In the genomic region with DNA sequence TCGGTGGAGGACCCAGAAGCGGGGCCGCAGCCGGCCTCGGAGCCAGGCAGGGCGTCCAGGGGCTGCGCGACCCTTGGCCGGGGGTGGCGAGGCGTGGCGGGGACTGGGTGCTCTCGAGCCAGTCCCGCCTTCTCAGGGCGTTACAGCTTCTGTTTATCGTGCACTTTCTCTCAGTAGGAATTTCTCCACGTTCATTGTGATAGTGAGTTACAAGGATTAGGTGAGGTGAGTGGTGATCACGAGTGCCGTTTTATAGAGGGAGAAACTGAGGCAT, we compare ENCODE assay signal across 8 cellular contexts. TPM values are rescaled to one million over a fixed set of nuclear protein-coding genes. Genes with fewer than 3 reads are reported as not detected.
DNase-seq lines count a peak whose midpoint lies in the region; ATAC-seq and TF ChIP-seq lines count a peak whose summit lies in the region.

No MANE protein-coding gene starts in this region.

- H3K4me3 ChIP-seq in GM23248 (peak overlapping the region; percentile 97), SK-N-SH (ENCODE audit: low read depth in 2 of 2, low read length in 1 of 2) (peak overlapping the region; percentile 94 to 99), fibroblast of villous mesenchyme (ENCODE audit: low read depth, low read length) (peak overlapping the region; percentile 98), gastrocnemius medialis (peak overlapping the region; percentile 87 to 100 (median 92))

- TF ChIP-seq POLR2A in gastrocnemius medialis (IDR thresholded peaks at IDR 0.05), result no peak

- POLR2A ChIA-PET in SK-N-SH (lab: Yijun Ruan, JAX), result interaction anchor here (1.1 to 1.6 kb wide), 2 partner anchors 10 to 13 kb away, joined by 7 to 18 read pairs; a partner anchor contains a TSS

- WGBS in GM23248 (ENCODE audit: low coverage in 1 of 2, low lambda C conversion rate in 2 of 2, missing lambda C conversion rate in 2 of 2), 2 experiments, result 1 to 3% methylated on average over 16 to 19 of the region's 19 CpGs
- 2% methylated on average over 9 of the region's 19 CpGs for WGBS in SK-N-SH (ENCODE audit: low lambda C conversion rate)

- intact Hi-C loops in gastrocnemius medialis (cut with DNase I; ENCODE audit: low total_unique reads), result loop anchor here (10.0 kb wide), 1 partner anchor 363 kb away; no protein-coding TSS in a partner anchor

- DNase-seq in GM23248 (peak; percentile 42), SK-N-SH (no peak), fibroblast of villous mesenchyme (ENCODE audit: low read depth) (no peak), gastrocnemius medialis (no peak), GOT3 (lab: John Stamatoyannopoulos, UW) (no peak), COLO829 (ENCODE audit: low spot score) (no peak)
- no peak for DNase-seq in stimulated activated CD4-positive, alpha-beta T cell treated with anti-CD3 and anti-CD28 coated beads, Interleukin-4, amount 100 ng/mL, for 24 hours

- H3K9me2 ChIP-seq in GM23248 (ENCODE audit: insufficient read depth) (no peaks in the 10 kb centered on the region), SK-N-SH (no peaks in the 10 kb centered on the region)

- CTCF ChIA-PET in SK-N-SH (lab: Yijun Ruan, JAX), result interaction anchor here (1.0 to 1.4 kb wide), 2 partner anchors 13 to 157 kb away, joined by 3 to 8 read pairs; a partner anchor contains a TSS

- H3K9ac ChIP-seq in GM23248 (peak overlapping the region; percentile 91), SK-N-SH (peak overlapping the region; percentile 93)

- H3K36me3 ChIP-seq in GM23248 (ENCODE audit: low read depth) (no peaks in the 10 kb centered on the region), SK-N-SH (replicated peaks in 1 of 2; ENCODE audit: control insufficient read depth in 1 of 2, insufficient read depth in 2 of 2, low read length in 1 of 2) (peaks cover 0 to 30% of the 10 kb centered on the region in 2 experiments), gastrocnemius medialis (peaks cover 0 to 5% of the 10 kb centered on the region in 2 donors)

- H4K20me1 ChIP-seq in GM23248 (ENCODE audit: insufficient read depth), result no peaks in the 10 kb centered on the region
- peaks cover 39% of the 10 kb centered on the region for H4K20me1 ChIP-seq in SK-N-SH (ENCODE audit: insufficient read depth)

- no peaks in the 10 kb centered on the region for H3K27me3 ChIP-seq in GM23248 (replicated peaks; ENCODE audit: insufficient read depth)
- H3K27me3 ChIP-seq in SK-N-SH (ENCODE audit: insufficient read depth), result no peaks in the 10 kb centered on the region
- no peaks in the 10 kb centered on the region for H3K27me3 ChIP-seq in gastrocnemius medialis

- H3F3A ChIP-seq in GM23248 (ENCODE audit: insufficient read depth) (peaks cover 31% of the 10 kb centered on the region), SK-N-SH (replicated peaks; ENCODE audit: insufficient read depth) (peaks cover 16% of the 10 kb centered on the region)

- H3K4me1 ChIP-seq in GM23248 (ENCODE audit: insufficient read depth) (peaks cover 35% of the 10 kb centered on the region), SK-N-SH (ENCODE audit: control insufficient read depth in 1 of 2, insufficient read depth in 2 of 2, low read depth in 1 of 2, low read length in 1 of 2) (peaks cover 13 to 17% of the 10 kb centered on the region in 2 experiments; a peak in 3 of 4 replicates), gastrocnemius medialis (peaks cover 20 to 27% of the 10 kb centered on the region in 2 donors)

- H3K79me2 ChIP-seq in GM23248 (ENCODE audit: insufficient read depth) (peaks cover 53% of the 10 kb centered on the region), SK-N-SH (ENCODE audit: insufficient read depth) (peaks cover 52% of the 10 kb centered on the region)

- H3K9me3 ChIP-seq in GM23248 (ENCODE audit: low read depth) (no peaks in the 10 kb centered on the region), SK-N-SH (no peaks in the 10 kb centered on the region), gastrocnemius medialis (no peaks in the 10 kb centered on the region)

- TF ChIP-seq EP300 in SK-N-SH (IDR thresholded peaks at IDR 0.05; ENCODE audit: borderline replicate concordance in 1 of 2, low read depth in 1 of 2, low read length in 1 of 2), result no peak

- TF ChIP-seq CTCF in SK-N-SH (IDR thresholded peaks at IDR 0.05) (no peak), fibroblast of villous mesenchyme (IDR thresholded peaks at IDR 0.05; ENCODE audit: insufficient read depth, low read depth, low read length) (no peak), gastrocnemius medialis (IDR thresholded peaks at IDR 0.05 in 4 of 5, conservative IDR thresholded peaks at IDR 0.05 in 1 of 5) (no peak)

- no peak for TF ChIP-seq RAD21 in SK-N-SH (IDR thresholded peaks at IDR 0.05; ENCODE audit: low read length)

- H2AFZ ChIP-seq in GM23248 (peak overlapping the region; percentile 69), SK-N-SH (ENCODE audit: low read depth) (peak overlapping the region; percentile 70)

- peak overlapping the region; percentile 87 for H3K4me2 ChIP-seq in GM23248 (ENCODE audit: unreplicated experiment)
- H3K4me2 ChIP-seq in SK-N-SH, result peak overlapping the region; percentile 98

- ATAC-seq in gastrocnemius medialis (no peak), GM19467 (IDR thresholded peaks at IDR 0.05; ENCODE audit: unreplicated experiment) (no peak)

- H3K27ac ChIP-seq in GM23248 (peak overlapping the region; percentile 86), SK-N-SH (ENCODE audit: low read depth in 2 of 2, low read length in 1 of 2) (peak overlapping the region; percentile 88 to 90), gastrocnemius medialis (peak overlapping the region; percentile 77 to 93 (median 90))

- in situ Hi-C loops in GM23248 (cut with MboI), result loop anchor here (25.0 kb wide), 1 partner anchor 561 kb away; a partner anchor contains a TSS
- in situ Hi-C loops in gastrocnemius medialis (cut with MboI; ENCODE audit: low sequenced_read_pairs in 4 of 4), result loop anchor here in 3 of 4 donors (10.0 to 25.0 kb wide), 3 partner anchors 83 to 611 kb away; a partner anchor contains a TSS

TF ChIP-seq in SK-N-SH, 30 proteins besides CTCF, POLR2A, EP300 and RAD21 (continues in another document):
- TF ChIP-seq ELF1 (IDR thresholded peaks at IDR 0.05) (no peak), TEAD4 (IDR thresholded peaks at IDR 0.05; ENCODE audit: borderline replicate concordance, insufficient read depth) (no peak), NRF1 (IDR thresholded peaks at IDR 0.05; ENCODE audit: low read depth, low read length) (no peak), POLR2AphosphoS5 (IDR thresholded peaks at IDR 0.05; ENCODE audit: low read depth, low read length) (no peak), MXI1 (IDR thresholded peaks at IDR 0.05; ENCODE audit: low read depth, low read length) (no peak), EZH2phosphoT487 (IDR thresholded peaks at IDR 0.05; ENCODE audit: borderline replicate concordance, low read depth) (no peak), TAF1 (IDR thresholded peaks at IDR 0.05; ENCODE audit: borderline replicate concordance, low read depth, low read length) (no peak), JUND (IDR thresholded peaks at IDR 0.05) (no peak), MEF2A (IDR thresholded peaks at IDR 0.05; ENCODE audit: borderline replicate concordance, low read depth) (no peak), GATA2 (CRISPR knock-in tag; IDR thresholded peaks at IDR 0.05) (no peak), TCF12 (IDR thresholded peaks at IDR 0.05) (no peak), RCOR1 (IDR thresholded peaks at IDR 0.05; ENCODE audit: low read length) (no peak), SIN3A (IDR thresholded peaks at IDR 0.05; ENCODE audit: borderline replicate concordance, low read depth, low read length) (no peak), FOSL2 (IDR thresholded peaks at IDR 0.05; ENCODE audit: borderline replicate concordance, low read depth) (no peak), SMC3 (IDR thresholded peaks at IDR 0.05; ENCODE audit: low read depth, low read length) (no peak)
- TF ChIP-seq, protein P1, sequence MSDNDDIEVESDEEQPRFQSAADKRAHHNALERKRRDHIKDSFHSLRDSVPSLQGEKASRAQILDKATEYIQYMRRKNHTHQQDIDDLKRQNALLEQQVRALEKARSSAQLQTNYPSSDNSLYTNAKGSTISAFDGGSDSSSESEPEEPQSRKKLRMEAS (IDR thresholded peaks at IDR 0.05; ENCODE audit: low read depth), result no peak

RNA-seq across cellular contexts. Expression of a gene that starts 0.6 kb away (rescaled TPM):
- 86.6 and 90.0 TPM in 2 replicates for total RNA-seq in GM23248 (2014; rRNA removed; shearing (Covaris generic))
- polyA plus RNA-seq in GM23248 (2016; fragmentation: Nextera tagmentation; extraction: Ambion mirVana) (96.2 and 99.6 TPM in 2 replicates), SK-N-SH (2012; rRNA removed) (101 and 133 TPM in 2 replicates)
- polyA plus RNA-seq in SK-N-SH (2012; cell fraction: cytosol; rRNA removed), result 68.9 and 107 TPM in 2 replicates
- 156 and 167 TPM in 2 replicates for polyA plus RNA-seq in SK-N-SH (2012; cell fraction: nucleus; rRNA removed)
- total RNA-seq in fibroblast of villous mesenchyme (60.6 and 78.6 TPM in 2 replicates), gastrocnemius medialis (100 to 1,000 TPM in 1 of 4 donors, 10 to 100 TPM in 3; 68.2 to 119 (median 73.5) TPM)

RNA-seq across cellular contexts. Expression of a gene that starts 13.1 kb away (rescaled TPM):
- 114 and 120 TPM in 2 replicates for total RNA-seq in GM23248 (2014; rRNA removed; shearing (Covaris generic))
- 122 and 126 TPM in 2 replicates for polyA plus RNA-seq in GM23248 (2016; fragmentation: Nextera tagmentation; extraction: Ambion mirVana)
- polyA plus RNA-seq in SK-N-SH (2012; rRNA removed), result 156 and 192 TPM in 2 replicates
- polyA plus RNA-seq in SK-N-SH (2012; cell fraction: cytosol; rRNA removed), result 192 and 201 TPM in 2 replicates
- 107 and 115 TPM in 2 replicates for polyA plus RNA-seq in SK-N-SH (2012; cell fraction: nucleus; rRNA removed)
- total RNA-seq in fibroblast of villous mesenchyme, result 94.1 TPM in 2 replicates
- total RNA-seq in gastrocnemius medialis, result 10 to 100 TPM; 57.2 to 72.3 (median 63.6) TPM

RNA-seq across cellular contexts. Expression of a gene that starts 25.0 kb away (rescaled TPM):
- total RNA-seq in GM23248 (2014; rRNA removed; shearing (Covaris generic)), result not detected in 2 replicates
- not detected in 2 replicates for polyA plus RNA-seq in GM23248 (2016; fragmentation: Nextera tagmentation; extraction: Ambion mirVana)
- not detected in 2 replicates for polyA plus RNA-seq in SK-N-SH (2012; rRNA removed)
- 0.14 TPM in 1 of 2 replicates, not detected in the other for polyA plus RNA-seq in SK-N-SH (2012; cell fraction: cytosol; rRNA removed)
- polyA plus RNA-seq in SK-N-SH (2012; cell fraction: nucleus; rRNA removed), result not detected in 2 replicates
- total RNA-seq in fibroblast of villous mesenchyme, result not detected in 2 replicates
- total RNA-seq in gastrocnemius medialis, result not detected

RNA-seq across cellular contexts. Expression of a gene that starts 54.8 kb away (rescaled TPM):
- total RNA-seq in GM23248 (2014; rRNA removed; shearing (Covaris generic)), result not detected in 2 replicates
- polyA plus RNA-seq in GM23248 (2016; fragmentation: Nextera tagmentation; extraction: Ambion mirVana) (0.13 TPM in 1 of 2 replicates, not detected in the other), SK-N-SH (2012; rRNA removed) (not detected in 2 replicates)
- not detected in 2 replicates for polyA plus RNA-seq in SK-N-SH (2012; cell fraction: cytosol; rRNA removed)
- not detected in 2 replicates for polyA plus RNA-seq in SK-N-SH (2012; cell fraction: nucleus; rRNA removed)
- total RNA-seq in fibroblast of villous mesenchyme (not detected in 2 replicates), gastrocnemius medialis (not detected)
